ENCODE assay signal across 1 cellular context in genomic region chr22:39169797-39170466, GRCh38.
TF ChIP-seq lines count a peak whose summit lies in the region.

No MANE protein-coding gene starts in this region.

TF ChIP-seq in IMR-90, 13 proteins besides CTCF, POLR2A, EP300 and RAD21:
- TF ChIP-seq ELK1 (IDR thresholded peaks at IDR 0.05; ENCODE audit: borderline replicate concordance, low read depth, low read length) = no peak
- no peak for TF ChIP-seq BHLHE40 (IDR thresholded peaks at IDR 0.05; ENCODE audit: low read depth, low read length)
- TF ChIP-seq NFE2L2 (IDR thresholded peaks at IDR 0.05; ENCODE audit: low read depth, low read length) = no peak
- no peak for TF ChIP-seq USF2 (IDR thresholded peaks at IDR 0.05; ENCODE audit: low read depth, low read length)
- TF ChIP-seq MXI1 (IDR thresholded peaks at IDR 0.05; ENCODE audit: borderline replicate concordance, low read depth, low read length) = no peak
- no peak for TF ChIP-seq RCOR1 (IDR thresholded peaks at IDR 0.05; ENCODE audit: insufficient replicate concordance, low read length)
- no peak for TF ChIP-seq CHD1 (IDR thresholded peaks at IDR 0.05; ENCODE audit: low read depth, low read length)
- TF ChIP-seq FOS (IDR thresholded peaks at IDR 0.05; ENCODE audit: low read depth, low read length) = no peak
- TF ChIP-seq MAZ (IDR thresholded peaks at IDR 0.05; ENCODE audit: borderline replicate concordance, low read depth, low read length) = no peak
- TF ChIP-seq SMC3 (IDR thresholded peaks at IDR 0.05; ENCODE audit: low read depth, low read length) = no peak
- TF ChIP-seq RFX5 (IDR thresholded peaks at IDR 0.05; ENCODE audit: low read depth, low read length) = no peak
- no peak for TF ChIP-seq MAFK (IDR thresholded peaks at IDR 0.05; ENCODE audit: low read depth, low read length)
- TF ChIP-seq CEBPB (IDR thresholded peaks at IDR 0.05; ENCODE audit: low read depth, low read length) = no peak
